In the genomic region with DNA sequence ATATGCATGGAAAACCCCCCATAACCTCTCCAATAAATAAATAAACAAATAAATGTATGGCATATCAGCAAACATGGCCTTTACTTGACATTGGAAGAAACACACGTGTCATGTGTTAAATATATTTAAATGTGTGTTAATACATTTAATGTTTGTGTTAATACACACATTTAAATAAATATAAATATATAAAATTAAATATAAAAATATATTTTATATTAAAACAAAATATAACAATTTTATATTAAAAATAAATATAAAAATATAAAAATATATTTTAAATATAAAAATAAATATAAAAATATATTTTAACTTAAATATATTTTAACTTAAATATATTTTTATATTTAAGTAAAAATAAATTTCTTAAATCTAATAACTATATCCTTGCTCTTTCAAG, we compare ENCODE assay signal across 32 cellular contexts.
"Had no signal": no experiment of that assay in that cellular context is flagged by ENCODE, and none has a peak within 500 bp of the region (broad histone marks: within the 10 kb centered on the region; RNA-seq: fewer than 3 reads in every experiment).

No MANE protein-coding gene starts in this region.

- H3K9me3 ChIP-seq: ascending aorta, gastroesophageal sphincter had no signal

- H3K36me3 ChIP-seq: ascending aorta, breast epithelium, cardiac muscle cell, esophagus muscularis mucosa, gastroesophageal sphincter, WERI-Rb-1 had no signal

- DNase-seq: activated CD4-positive, alpha-beta memory T cell treated with anti-CD3 and anti-CD28 coated beads for 36 hours; activated CD4-positive, alpha-beta T cell treated with anti-CD3 and anti-CD28 coated beads for 36 hours; activated CD4-positive, alpha-beta T cell treated with anti-CD3 and anti-CD28 coated beads, Interleukin-2, amount 10 ng/mL, durations not matched to agents 24 days and 14 days; activated CD4-positive, CD25-positive, alpha-beta regulatory T cell; activated CD4-positive, CD25-positive, alpha-beta regulatory T cell treated with anti-CD3 and anti-CD28 coated beads, Interleukin-2, amount 50 U/mL, for 72 hours; activated CD8-positive, alpha-beta memory T cell treated with anti-CD3 and anti-CD28 coated beads, Interleukin-2, amount 10 ng/mL, durations not matched to agents 7 days and 5 days; activated CD8-positive, alpha-beta memory T cell treated with anti-CD3 and anti-CD28 coated beads, Interleukin-2, amount 50 U/mL, for 4 hours; activated CD8-positive, alpha-beta T cell treated with anti-CD3 and anti-CD28 coated beads, Interleukin-2, amount 10 ng/mL, durations not matched to agents 7 days and 5 days; activated effector memory CD4-positive, alpha-beta T cell treated with anti-CD3 and anti-CD28 coated beads, Interleukin-2, amount 50 U/mL, for 16 hours; activated naive CD4-positive, alpha-beta T cell; activated naive CD4-positive, alpha-beta T cell treated with anti-CD3 and anti-CD28 coated beads, Interleukin-2, amount 10 ng/mL, durations not matched to agents 7 days and 5 days; activated naive CD8-positive, alpha-beta T cell treated with anti-CD3 and anti-CD28 coated beads, Interleukin-2, amount 10 ng/mL, durations not matched to agents 7 days and 5 days; activated T-cell treated with anti-CD3 and anti-CD28 coated beads, Interleukin-2, amount 50 U/mL, for 1 hour; activated T-cell treated with anti-CD3 and anti-CD28 coated beads, Interleukin-2, amount 50 U/mL, for 48 hours; central memory CD4-positive, alpha-beta T cell; cerebellar nuclear complex; dorsolateral prefrontal cortex; effector memory CD4-positive, alpha-beta T cell; endodermal cell; erythroblast; foreskin keratinocyte; head of caudate nucleus; hippocampal formation; T-helper 2 cell; WERI-Rb-1 had no signal

- H3K4me3 ChIP-seq: ascending aorta, breast epithelium, cardiac muscle cell, coronary artery, dorsolateral prefrontal cortex, esophagus muscularis mucosa, gastroesophageal sphincter had no signal

- ATAC-seq: activated CD4-positive, alpha-beta T cell treated with anti-CD3 and anti-CD28 coated beads for 36 hours; activated CD8-positive, alpha-beta memory T cell treated with anti-CD3 and anti-CD28 coated beads, Interleukin-2, amount 10 ng/mL, durations not matched to agents 7 days and 5 days; activated CD8-positive, alpha-beta T cell treated with anti-CD3 and anti-CD28 coated beads, Interleukin-2, amount 10 ng/mL, durations not matched to agents 7 days and 5 days; activated naive CD4-positive, alpha-beta T cell treated with anti-CD3 and anti-CD28 coated beads, Interleukin-2, amount 50 U/mL, for 72 hours; foreskin keratinocyte; gastroesophageal sphincter had no signal

- H3K4me1 ChIP-seq: ascending aorta, breast epithelium, esophagus muscularis mucosa, foreskin keratinocyte, gastroesophageal sphincter had no signal

- H3K27ac ChIP-seq: ascending aorta, breast epithelium, cardiac muscle cell, coronary artery, dorsolateral prefrontal cortex, esophagus muscularis mucosa, foreskin keratinocyte, gastroesophageal sphincter, WERI-Rb-1 had no signal
